Comparison of ENCODE assay signal across 21 cellular contexts in the genomic region with DNA sequence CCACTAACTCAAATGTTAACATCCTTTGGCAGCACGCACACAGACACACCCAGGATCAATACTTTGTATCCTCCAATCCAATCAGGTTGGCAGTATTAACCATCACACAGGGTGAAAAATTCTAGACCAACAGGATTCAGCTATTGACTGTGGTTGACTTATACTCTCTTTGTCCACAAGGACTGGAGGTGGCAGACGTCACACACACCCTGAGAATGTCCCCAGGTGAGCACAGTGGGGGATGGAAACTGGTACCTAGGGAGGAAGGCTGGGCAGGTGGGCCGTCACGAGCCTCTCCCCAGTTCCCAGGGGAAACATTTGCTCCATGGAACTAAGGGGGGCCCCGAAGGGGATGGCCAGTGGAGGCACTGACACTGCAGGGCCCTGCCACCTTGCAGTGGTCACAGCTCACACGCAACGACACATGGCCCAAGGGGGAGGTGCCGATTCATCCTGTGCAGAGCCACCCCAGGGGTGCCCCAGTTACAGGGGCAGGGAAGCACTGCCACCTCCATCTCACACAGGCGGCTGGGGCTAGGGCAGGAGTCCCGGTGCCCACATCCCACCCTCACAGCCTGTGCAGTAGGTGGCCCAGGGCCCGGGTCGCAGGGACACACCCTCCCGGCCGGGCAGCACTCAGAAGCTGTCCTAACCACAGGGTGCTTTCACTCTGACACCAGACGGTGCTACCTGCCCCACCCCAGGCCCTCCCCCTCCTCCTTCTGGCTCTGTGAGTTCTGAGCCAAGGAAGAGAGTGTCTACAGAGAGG. TPM values are rescaled to one million over a fixed set of nuclear protein-coding genes. Genes with fewer than 3 reads are reported as not detected.
DNase-seq lines count a peak whose midpoint lies in the region; ATAC-seq and TF ChIP-seq lines count a peak whose summit lies in the region.
"Had no signal": no experiment of that assay in that cellular context is flagged by ENCODE, and none has a peak within 500 bp of the region (broad histone marks: within the 10 kb centered on the region; RNA-seq: fewer than 3 reads in every experiment).

No MANE protein-coding gene starts in this region.

- no peaks in the 10 kb centered on the region for H3K36me3 Mint-ChIP-seq in activated T-cell treated with anti-CD3 and anti-CD28 coated beads, Interleukin-2, amount 50 U/mL, for 72 hours (ENCODE audit: insufficient read depth in 2 of 2)
- H3K36me3 Mint-ChIP-seq in brain (no peaks in the 10 kb centered on the region), progenitor cell of endocrine pancreas (ENCODE audit: insufficient read depth) (no peaks in the 10 kb centered on the region)

- H4K20me1 ChIP-seq in HCT116 (ENCODE audit: insufficient read depth) = no peaks in the 10 kb centered on the region

- no peaks in the 10 kb centered on the region for H3K27me3 Mint-ChIP-seq in activated T-cell treated with anti-CD3 and anti-CD28 coated beads, Interleukin-2, amount 50 U/mL, for 72 hours (ENCODE audit: low read depth)
- peaks cover 6% of the 10 kb centered on the region for H3K27me3 Mint-ChIP-seq in brain
- H3K27me3 Mint-ChIP-seq in progenitor cell of endocrine pancreas = peaks cover 16% of the 10 kb centered on the region
- H3K27me3 Mint-ChIP-seq: activated CD4-positive, alpha-beta T cell treated with anti-CD3 and anti-CD28 coated beads, Interleukin-2, amount 10 ng/mL, durations not matched to agents 7 days and 5 days had no signal

- no peak overlapping the region for H3K4me3 ChIP-seq in HCT116 (replicated peaks in 1 of 2; ENCODE audit: low read depth in 1 of 2, low read length in 2 of 2)
- H3K4me3 ChIP-seq: testis had no signal

- peaks cover 17% of the 10 kb centered on the region; the same call in 1 of the 2 replicates for H3K79me2 ChIP-seq in HCT116 (ENCODE audit: insufficient read depth, low read length)

- no peak overlapping the region for H3K27ac Mint-ChIP-seq in activated T-cell treated with anti-CD3 and anti-CD28 coated beads, Interleukin-2, amount 50 U/mL, for 72 hours
- no peak overlapping the region for H3K27ac Mint-ChIP-seq in brain
- H3K27ac Mint-ChIP-seq in progenitor cell of endocrine pancreas = peak overlapping the region; percentile 22
- H3K27ac Mint-ChIP-seq: memory B cell had no signal

- no peaks in the 10 kb centered on the region for H3K27me3 ChIP-seq in HCT116 (ENCODE audit: insufficient read depth, low read length)
- H3K27me3 ChIP-seq: testis had no signal

- no peak overlapping the region for H2AFZ ChIP-seq in HCT116 (ENCODE audit: low read depth, low read length, poor library complexity, severe bottlenecking)

- no TSS peak for BruUV-seq in HCT116 (replicated peaks; lab: Mats Ljungman, UMichigan)

- POLR2A ChIA-PET in HCT116 (lab: Charles Lee) = no interaction called here

- H3K9ac ChIP-seq in HCT116 (ENCODE audit: low read length) = no peak overlapping the region

- H3K9me3 Mint-ChIP-seq in activated T-cell treated with anti-CD3 and anti-CD28 coated beads, Interleukin-2, amount 50 U/mL, for 72 hours = no peaks in the 10 kb centered on the region
- H3K9me3 Mint-ChIP-seq in brain (peaks cover 0 to 2% (median 0%) of the 10 kb centered on the region in 5 experiments), progenitor cell of endocrine pancreas (ENCODE audit: low read depth) (no peaks in the 10 kb centered on the region)
- H3K9me3 Mint-ChIP-seq: activated CD4-positive, alpha-beta T cell treated with anti-CD3 and anti-CD28 coated beads, Interleukin-2, amount 10 ng/mL, durations not matched to agents 7 days and 5 days; nephron had no signal

- peak; percentile 17 to 24 for DNase-seq in activated T-cell treated with anti-CD3 and anti-CD28 coated beads, Interleukin-2, amount 50 U/mL, for 72 hours
- DNase-seq in activated T-cell treated with anti-CD3 and anti-CD28 coated beads, Interleukin-2, amount 50 U/mL, for 1 hour = no peak
- DNase-seq in HCT116 (ENCODE audit: low read depth, low spot score) = no peak
- no peak for DNase-seq in progenitor cell of endocrine pancreas (ENCODE audit: low spot score, unreplicated experiment)
- no peak for DNase-seq in GF-D8 (lab: John Stamatoyannopoulos, UW)
- DNase-seq: activated CD4-positive, alpha-beta T cell treated with anti-CD3 and anti-CD28 coated beads, Interleukin-2, amount 10 ng/mL, durations not matched to agents 7 days and 5 days; dermis blood vessel endothelial cell; foreskin keratinocyte; NCI-H2227 treated with DMSO at 0.1 percent for 48 hours; NK-92 treated with Interleukin-12 subunit alpha and Interleukin-12 subunit beta, amount 100 ng/mL, for 24 hours; small intestine; stimulated activated CD8-positive, alpha-beta memory T cell treated with anti-CD3 and anti-CD28 coated beads, Interleukin-4, amount 100 ng/mL, for 48 hours; testis had no signal

- TF ChIP-seq CTCF in HCT116 (IDR thresholded peaks at IDR 0.05 in 2 of 3, conservative IDR thresholded peaks at IDR 0.05 in 1 of 3; ENCODE audit: borderline replicate concordance in 1 of 3, insufficient read depth in 1 of 3, low read depth in 2 of 3, low read length in 2 of 3) (no peak), brain (conservative IDR thresholded peaks at IDR 0.05) (no peak), progenitor cell of endocrine pancreas (IDR thresholded peaks at IDR 0.05; ENCODE audit: unreplicated experiment) (no peak)

- no peak for TF ChIP-seq RAD21 in HCT116 (IDR thresholded peaks at IDR 0.05; ENCODE audit: low read depth)

- CTCF ChIA-PET in HCT116 (lab: Charles Lee) = no interaction called here

- peak overlapping the region in 1 of 2 donors; percentile 70 for H3K4me3 Mint-ChIP-seq in activated T-cell treated with anti-CD3 and anti-CD28 coated beads, Interleukin-2, amount 50 U/mL, for 72 hours
- H3K4me3 Mint-ChIP-seq in brain (peak overlapping the region in 3 of 5 experiments; percentile 46 to 80 (median 50)), progenitor cell of endocrine pancreas (ENCODE audit: low read depth) (no peak overlapping the region)
- H3K4me3 Mint-ChIP-seq: activated CD4-positive, alpha-beta T cell treated with anti-CD3 and anti-CD28 coated beads, Interleukin-2, amount 10 ng/mL, durations not matched to agents 7 days and 5 days; memory B cell had no signal

- H3K27ac ChIP-seq in HCT116 (ENCODE audit: low read depth, low read length) = no peak overlapping the region
- H3K27ac ChIP-seq: foreskin keratinocyte, testis had no signal

- peaks cover 11% of the 10 kb centered on the region for H3K4me1 Mint-ChIP-seq in activated T-cell treated with anti-CD3 and anti-CD28 coated beads, Interleukin-2, amount 50 U/mL, for 72 hours (ENCODE audit: low read depth)
- peaks cover 21% of the 10 kb centered on the region for H3K4me1 Mint-ChIP-seq in brain
- peaks cover 11% of the 10 kb centered on the region for H3K4me1 Mint-ChIP-seq in progenitor cell of endocrine pancreas (ENCODE audit: low read depth)

- RAD21 ChIA-PET in HCT116 (lab: Charles Lee; ENCODE audit: low non-redundant PET in 1 of 2, low total read pairs in 2 of 2, uncharacterized antibody in 2 of 2, unreplicated experiment in 2 of 2) = no interaction called here

- intact Hi-C loops in HCT116 (cut with micrococcal nuclease) = no loop called here

- H3K9me3 ChIP-seq in HCT116 (ENCODE audit: control insufficient read depth in 1 of 2, insufficient read depth in 1 of 2, low read depth in 1 of 2, low read length in 2 of 2) = no peaks in the 10 kb centered on the region
- H3K9me3 ChIP-seq: psoas muscle, testis had no signal

- ATAC-seq in activated T-cell treated with anti-CD3 and anti-CD28 coated beads, Interleukin-2, amount 50 U/mL, for 72 hours (replicated peaks in 1 of 2) = peak; percentile 54 to 74
- 0 out of 2 replicates have a peak, but pooled peaks have one; percentile 37 for ATAC-seq in HCT116
- ATAC-seq in HG03045 (IDR thresholded peaks at IDR 0.05; ENCODE audit: unreplicated experiment) = no peak
- no peak for ATAC-seq in GM21717 (IDR thresholded peaks at IDR 0.05; ENCODE audit: unreplicated experiment)

- peak overlapping the region; percentile 51; the same call in 1 of the 2 replicates for H3K4me2 ChIP-seq in HCT116 (ENCODE audit: low read length)

- no peaks in the 10 kb centered on the region for H3K36me3 ChIP-seq in HCT116 (ENCODE audit: control insufficient read depth in 1 of 2, insufficient read depth in 2 of 2, low read length in 2 of 2)

- H3K9me2 ChIP-seq in HCT116 (ENCODE audit: insufficient read depth) = no peaks in the 10 kb centered on the region

- peaks cover 33 to 41% of the 10 kb centered on the region in 2 experiments for H3K4me1 ChIP-seq in HCT116 (ENCODE audit: control insufficient read depth in 1 of 2, insufficient read depth in 2 of 2, low read length in 2 of 2)
- H3K4me1 ChIP-seq: foreskin keratinocyte had no signal

- TF ChIP-seq POLR2A in HCT116 (IDR thresholded peaks at IDR 0.05; ENCODE audit: borderline replicate concordance, extremely low read depth, insufficient read depth, insufficient read length) = no peak

TF ChIP-seq in HCT116, 20 proteins besides CTCF, POLR2A, EP300 and RAD21 (continues in another document):
- TF ChIP-seq, protein P1, sequence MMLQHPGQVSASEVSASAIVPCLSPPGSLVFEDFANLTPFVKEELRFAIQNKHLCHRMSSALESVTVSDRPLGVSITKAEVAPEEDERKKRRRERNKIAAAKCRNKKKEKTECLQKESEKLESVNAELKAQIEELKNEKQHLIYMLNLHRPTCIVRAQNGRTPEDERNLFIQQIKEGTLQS (IDR thresholded peaks at IDR 0.05) = no peak
- TF ChIP-seq SIN3A (IDR thresholded peaks at IDR 0.05; ENCODE audit: low read depth) (no peak), CEBPB (IDR thresholded peaks at IDR 0.05; ENCODE audit: low read depth) (no peak), EGR1 (IDR thresholded peaks at IDR 0.05; ENCODE audit: low read depth) (no peak), EZH2 (IDR thresholded peaks at IDR 0.05) (no peak), SRF (IDR thresholded peaks at IDR 0.05; ENCODE audit: low read depth) (no peak)

RNA-seq across cellular contexts. Expression of a gene that starts 17.4 kb away (rescaled TPM):
- total RNA-seq in activated T-cell treated with anti-CD3 and anti-CD28 coated beads, Interleukin-2, amount 50 U/mL, for 72 hours = 10 to 100 TPM; 14.4 to 24.4 TPM
- total RNA-seq in HCT116 (2021; ENCODE audit: unreplicated experiment) (19.2 TPM), progenitor cell of endocrine pancreas (1.6 and 3.3 TPM in 2 replicates)
- polyA plus RNA-seq in HCT116 (2012) = 13.6 and 15.5 TPM in 2 replicates
- polyA plus RNA-seq in brain (ENCODE audit: insufficient read depth, low read depth, low replicate concordance) = 5.5 TPM

RNA-seq across cellular contexts. Expression of a gene that starts 17.7 kb away (rescaled TPM):
- total RNA-seq in activated T-cell treated with anti-CD3 and anti-CD28 coated beads, Interleukin-2, amount 50 U/mL, for 72 hours = not detected
- total RNA-seq in HCT116 (2021; ENCODE audit: unreplicated experiment) = 0.42 TPM
- polyA plus RNA-seq in HCT116 (2012) = 0.16 and 0.35 TPM in 2 replicates
- 0.71 TPM for polyA plus RNA-seq in brain (ENCODE audit: insufficient read depth, low read depth, low replicate concordance)
- total RNA-seq in progenitor cell of endocrine pancreas = not detected in 2 replicates
- total RNA-seq: activated CD4-positive, alpha-beta T cell treated with anti-CD3 and anti-CD28 coated beads, Interleukin-2, amount 10 ng/mL, durations not matched to agents 7 days and 5 days; epithelial cell of proximal tubule; foreskin keratinocyte; kidney epithelial cell; psoas muscle had no signal
- polyA plus RNA-seq: foreskin keratinocyte had no signal

Comparison
In these comparisons a context has a peak if more than half of its experiments do, and no peak if none do; other contexts are left out.
1. DNase-seq: peak in activated T-cell treated with anti-CD3 and anti-CD28 coated beads, Interleukin-2, amount 50 U/mL, for 72 hours (2 of 2); none in activated T-cell treated with anti-CD3 and anti-CD28 coated beads, Interleukin-2, amount 50 U/mL, for 1 hour (single experiment), HCT116 (single experiment), progenitor cell of endocrine pancreas (single experiment) and GF-D8 (single experiment).
2. ATAC-seq: peak in activated T-cell treated with anti-CD3 and anti-CD28 coated beads, Interleukin-2, amount 50 U/mL, for 72 hours (2 of 2) and HCT116 (single experiment); none in HG03045 (single experiment) and GM21717 (single experiment).